8 cellular contexts compared by ENCODE assay signal in genomic region chr7:4641091-4641666, GRCh38. TPM values are rescaled to one million over a fixed set of nuclear protein-coding genes. Genes with fewer than 3 reads are reported as not detected.
DNase-seq lines count a peak whose midpoint lies in the region; FAIRE-seq and TF ChIP-seq lines count a peak whose summit lies in the region.

No MANE protein-coding gene starts in this region.

- peak; percentile 67 for DNase-seq in NCI-H2171 treated with DMSO at 0.1 percent for 48 hours (lab: John Stamatoyannopoulos, UW)
- no peak for DNase-seq in NCI-H2171 (lab: John Stamatoyannopoulos, UW)
- no peak for DNase-seq in NT2/D1 (ENCODE audit: low read depth, low spot score)
- DNase-seq in endothelial cell of umbilical vein (ENCODE audit: low read depth, low spot score): no peak
- DNase-seq in posterior vena cava (ENCODE audit: low spot score): peak; percentile 45
- DNase-seq in G401 (ENCODE audit: low spot score): no peak
- DNase-seq in NK-92 treated with Interleukin-12 subunit alpha and Interleukin-12 subunit beta, amount 100 ng/mL, for 24 hours (lab: John Stamatoyannopoulos, UW): no peak
- DNase-seq in NCI-H2227 treated with DMSO at 0.1 percent for 48 hours (lab: John Stamatoyannopoulos, UW): no peak

- H3K4me2 ChIP-seq in endothelial cell of umbilical vein (ENCODE audit: insufficient read depth, low read length): peak overlapping the region; percentile 84

- TF ChIP-seq POLR2A in endothelial cell of umbilical vein (IDR thresholded peaks at IDR 0.05; ENCODE audit: low read depth, low read length): no peak

- POLR2A ChIA-PET in endothelial cell of umbilical vein (lab: Charles Lee): interaction anchor here (0.7 to 1.4 kb wide), 5 partner anchors 36 to 134 kb away, joined by 3 to 7 read pairs (median 4); partner anchors contain the start of genes AP5Z1 and FOXK1

- FAIRE-seq in endothelial cell of umbilical vein (lab: Jason Lieb, UNC): no peak

- dilution Hi-C loops in endothelial cell of umbilical vein (cut with MboI; ENCODE audit: extremely low pct_ligation_motif_present, low sequenced_read_pairs): no loop called here

- no peaks in the 10 kb centered on the region for H3K4me1 ChIP-seq in NT2/D1 (ENCODE audit: insufficient read depth, insufficient read length)
- peaks cover 7% of the 10 kb centered on the region for H3K4me1 ChIP-seq in endothelial cell of umbilical vein (ENCODE audit: control insufficient read depth, extremely low read depth, insufficient read depth, low read length)

- no peaks in the 10 kb centered on the region for H3K36me3 ChIP-seq in NT2/D1 (ENCODE audit: insufficient read depth, insufficient read length, low read length)
- H3K36me3 ChIP-seq in endothelial cell of umbilical vein (ENCODE audit: control insufficient read depth in 2 of 2, extremely low read depth in 1 of 2, insufficient read depth in 2 of 2, low read length in 2 of 2): no peaks in the 10 kb centered on the region

- H3K9me3 ChIP-seq in NT2/D1 (ENCODE audit: insufficient read depth, low read length) (peaks cover under 1% of the 10 kb centered on the region; the same call in 1 of the 2 replicates), endothelial cell of umbilical vein (replicated peaks; ENCODE audit: control insufficient read depth, insufficient read depth, low read length) (no peaks in the 10 kb centered on the region)

- no TSS peak for BruUV-seq in endothelial cell of umbilical vein (replicated peaks; lab: Mats Ljungman, UMichigan)

- peak overlapping the region; percentile 57 for H3K9ac ChIP-seq in NT2/D1 (ENCODE audit: insufficient read length, low read depth)
- H3K9ac ChIP-seq in endothelial cell of umbilical vein (replicated peaks; ENCODE audit: extremely low read depth, insufficient read depth, low read length): no peak overlapping the region

- no peak overlapping the region for H3K27ac ChIP-seq in endothelial cell of umbilical vein (ENCODE audit: insufficient read depth, low read depth, low read length)

- H3K79me2 ChIP-seq in endothelial cell of umbilical vein (ENCODE audit: control insufficient read depth, insufficient read depth, low read length): no peaks in the 10 kb centered on the region

- TF ChIP-seq CTCF in endothelial cell of umbilical vein (IDR thresholded peaks at IDR 0.05; ENCODE audit: extremely low read depth in 1 of 2, insufficient read depth in 1 of 2, low read depth in 1 of 2, low read length in 2 of 2): no peak

- H2AFZ ChIP-seq in endothelial cell of umbilical vein (ENCODE audit: low read depth, low read length): peak overlapping the region; percentile 100

- peak overlapping the region; percentile 2 for H3K4me3 ChIP-seq in NT2/D1 (ENCODE audit: insufficient read length, low read depth)
- peak overlapping the region; percentile 47 to 64 (median 61) for H3K4me3 ChIP-seq in endothelial cell of umbilical vein (replicated peaks in 1 of 3; ENCODE audit: insufficient read depth in 1 of 3, low read depth in 1 of 3, low read length in 3 of 3)

- H4K20me1 ChIP-seq in endothelial cell of umbilical vein (replicated peaks; ENCODE audit: control insufficient read depth, extremely low read depth, insufficient read depth, low read length): no peaks in the 10 kb centered on the region

- no peaks in the 10 kb centered on the region for H3K9me1 ChIP-seq in endothelial cell of umbilical vein (replicated peaks; ENCODE audit: control insufficient read depth, extremely low read depth, insufficient read depth, low read length)

- in situ Hi-C loops in G401 (cut with HindIII; ENCODE audit: low sequenced_read_pairs): no loop called here

- intact Hi-C loops in endothelial cell of umbilical vein (cut with micrococcal nuclease): loop anchor here (1.0 to 2.0 kb wide), 5 partner anchors 41 to 134 kb away; partner anchors contain the start of genes AP5Z1 and FOXK1
- intact Hi-C loops in posterior vena cava (cut with DNase I): loop anchor here (5.0 to 10.0 kb wide), 3 partner anchors 41 to 114 kb away; partner anchors contain the start of gene FOXK1 (in 2 of the 2)

- H3K27me3 ChIP-seq in NT2/D1 (ENCODE audit: insufficient read depth, insufficient read length): peaks cover 9% of the 10 kb centered on the region
- no peaks in the 10 kb centered on the region for H3K27me3 ChIP-seq in endothelial cell of umbilical vein (ENCODE audit: control insufficient read depth in 2 of 2, insufficient read depth in 2 of 2, low read length in 2 of 2)

- CTCF ChIA-PET in endothelial cell of umbilical vein (lab: Charles Lee): interaction anchor here (0.7 to 2.0 kb wide), 24 partner anchors 9 to 151 kb away, joined by 3 to 19 read pairs (median 4); partner anchors contain the start of genes AP5Z1 and FOXK1

TF ChIP-seq in endothelial cell of umbilical vein, 7 proteins besides CTCF, POLR2A, EP300 and RAD21:
- TF ChIP-seq EZH2 (IDR thresholded peaks at IDR 0.05; ENCODE audit: borderline replicate concordance, low read depth, low read length, severe bottlenecking) (no peak), MAX (IDR thresholded peaks at IDR 0.05; ENCODE audit: insufficient read depth, insufficient read length) (no peak), GATA2 (IDR thresholded peaks at IDR 0.05; ENCODE audit: insufficient read depth, insufficient read length, low read depth, low read length) (no peak), FOS (IDR thresholded peaks at IDR 0.05; ENCODE audit: borderline replicate concordance, insufficient read depth, low read length) (no peak), POLR2AphosphoS5 (IDR thresholded peaks at IDR 0.05; ENCODE audit: insufficient read depth, low read depth, low read length) (no peak)
TF ChIP-seq in endothelial cell of umbilical vein: peak in this region for 0.

RNA-seq across cellular contexts. Expression of gene FOXK1, which starts 40.9 kb away (rescaled TPM):
- 47.0 and 52.1 TPM in 2 replicates for total RNA-seq in endothelial cell of umbilical vein
- 8.0 and 9.2 TPM in 2 replicates for polyA plus RNA-seq in endothelial cell of umbilical vein
- polyA plus RNA-seq in endothelial cell of umbilical vein (2011; cell fraction: cytosol; rRNA removed): 7.1 and 8.0 TPM in 2 replicates
- polyA plus RNA-seq in endothelial cell of umbilical vein (2011; cell fraction: nucleus; rRNA removed): 26.1 and 27.8 TPM in 2 replicates
- 7.3 and 7.5 TPM in 2 replicates for polyA plus RNA-seq in endothelial cell of umbilical vein (2012)
- polyA minus RNA-seq in endothelial cell of umbilical vein: 21.5 and 25.5 TPM in 2 replicates
- polyA minus RNA-seq in endothelial cell of umbilical vein (2011; cell fraction: cytosol; rRNA and poly(A)+ RNA removed): 25.8 TPM
- polyA minus RNA-seq in endothelial cell of umbilical vein (2011; cell fraction: nucleus; rRNA and poly(A)+ RNA removed): 22.0 and 36.5 TPM in 2 replicates
- total RNA-seq in posterior vena cava: 10 to 100 TPM; 30.5 to 32.3 TPM
- 13.4 and 20.8 TPM in 2 replicates for total RNA-seq in G401 (2014; rRNA removed; shearing (Covaris generic))

Comparison
In these comparisons a context has a peak if more than half of its experiments do, and no peak if none do; other contexts are left out.
1. DNase-seq: peak in NCI-H2171 treated with DMSO at 0.1 percent for 48 hours (single experiment) and posterior vena cava (single experiment); none in NCI-H2171 (single experiment), NT2/D1 (single experiment), endothelial cell of umbilical vein (single experiment), G401 (single experiment), NK-92 treated with Interleukin-12 subunit alpha and Interleukin-12 subunit beta, amount 100 ng/mL, for 24 hours (single experiment) and NCI-H2227 treated with DMSO at 0.1 percent for 48 hours (single experiment).